Comparison of ENCODE assay signal across 8 cellular contexts in genomic region chr17:79992657-79993389, GRCh38. TPM values are rescaled to one million over a fixed set of nuclear protein-coding genes. Genes with fewer than 3 reads are reported as not detected.
DNase-seq lines count a peak whose midpoint lies in the region; TF ChIP-seq lines count a peak whose summit lies in the region.

No MANE protein-coding gene starts in this region.

- peak overlapping the region; percentile 86 for H3K4me3 Mint-ChIP-seq in activated naive CD4-positive, alpha-beta T cell treated with anti-CD3 and anti-CD28 coated beads for 36 hours
- peak overlapping the region; percentile 60 for H3K4me3 Mint-ChIP-seq in activated CD4-positive, alpha-beta memory T cell treated with anti-CD3 and anti-CD28 coated beads, Interleukin-2, amount 10 ng/mL, durations not matched to agents 7 days and 5 days
- peak overlapping the region; percentile 18 to 73 (median 73) for H3K4me3 Mint-ChIP-seq in immature natural killer cell

- H3K27me3 ChIP-seq in tibial nerve: no peaks in the 10 kb centered on the region

- TF ChIP-seq EP300 in tibial nerve (IDR thresholded peaks at IDR 0.05): no peak

- no peaks in the 10 kb centered on the region for H3K9me3 ChIP-seq in tibial nerve

- no peaks in the 10 kb centered on the region for H3K36me3 ChIP-seq in tibial nerve

- H3K4me1 Mint-ChIP-seq in activated naive CD4-positive, alpha-beta T cell treated with anti-CD3 and anti-CD28 coated beads for 36 hours (ENCODE audit: low read depth): peaks cover 54% of the 10 kb centered on the region
- peaks cover 42% of the 10 kb centered on the region for H3K4me1 Mint-ChIP-seq in activated CD4-positive, alpha-beta memory T cell treated with anti-CD3 and anti-CD28 coated beads, Interleukin-2, amount 10 ng/mL, durations not matched to agents 7 days and 5 days
- H3K4me1 Mint-ChIP-seq in immature natural killer cell: peaks cover 43 to 47% of the 10 kb centered on the region in 2 donors

- peaks cover 10% of the 10 kb centered on the region for H3K36me3 Mint-ChIP-seq in activated naive CD4-positive, alpha-beta T cell treated with anti-CD3 and anti-CD28 coated beads for 36 hours (ENCODE audit: low read depth)
- no peaks in the 10 kb centered on the region for H3K36me3 Mint-ChIP-seq in activated CD4-positive, alpha-beta memory T cell treated with anti-CD3 and anti-CD28 coated beads, Interleukin-2, amount 10 ng/mL, durations not matched to agents 7 days and 5 days (ENCODE audit: low read depth)
- H3K36me3 Mint-ChIP-seq in immature natural killer cell: no peaks in the 10 kb centered on the region

- peak overlapping the region; percentile 91 for H3K27ac Mint-ChIP-seq in activated naive CD4-positive, alpha-beta T cell treated with anti-CD3 and anti-CD28 coated beads for 36 hours
- H3K27ac Mint-ChIP-seq in activated CD4-positive, alpha-beta memory T cell treated with anti-CD3 and anti-CD28 coated beads, Interleukin-2, amount 10 ng/mL, durations not matched to agents 7 days and 5 days: peak overlapping the region; percentile 38
- H3K27ac Mint-ChIP-seq in immature natural killer cell: peak overlapping the region in 2 of 6 donors; percentile 36 to 68

- peak overlapping the region in 1 of 4 donors; percentile 46 for H3K4me3 ChIP-seq in tibial nerve

- H3K27me3 Mint-ChIP-seq in activated naive CD4-positive, alpha-beta T cell treated with anti-CD3 and anti-CD28 coated beads for 36 hours (ENCODE audit: low read depth): no peaks in the 10 kb centered on the region
- H3K27me3 Mint-ChIP-seq in activated CD4-positive, alpha-beta memory T cell treated with anti-CD3 and anti-CD28 coated beads, Interleukin-2, amount 10 ng/mL, durations not matched to agents 7 days and 5 days: peaks cover 11% of the 10 kb centered on the region
- H3K27me3 Mint-ChIP-seq in immature natural killer cell (ENCODE audit: low read depth in 3 of 3): peaks cover 11 to 22% (median 14%) of the 10 kb centered on the region in 3 donors

- TF ChIP-seq CTCF in tibial nerve (IDR thresholded peaks at IDR 0.05): no peak

- DNase-seq in activated naive CD4-positive, alpha-beta T cell treated with anti-CD3 and anti-CD28 coated beads for 36 hours: peak; percentile 25
- DNase-seq in activated naive CD4-positive, alpha-beta T cell (lab: John Stamatoyannopoulos, UW): no peak
- DNase-seq in activated CD4-positive, alpha-beta memory T cell treated with anti-CD3 and anti-CD28 coated beads, Interleukin-2, amount 10 ng/mL, durations not matched to agents 7 days and 5 days: no peak
- no peak for DNase-seq in immature natural killer cell
- DNase-seq in tibial nerve (ENCODE audit: low spot score in 2 of 2): no peak
- DNase-seq in NCI-H2171 (lab: John Stamatoyannopoulos, UW): no peak
- DNase-seq in GDM1 (lab: John Stamatoyannopoulos, UW): no peak
- DNase-seq in NCI-H146 treated with DMSO at 0.1 percent for 48 hours (lab: John Stamatoyannopoulos, UW; ENCODE audit: unreplicated experiment): no peak

- POLR2A ChIA-PET in activated CD4-positive, alpha-beta memory T cell treated with anti-CD3 and anti-CD28 coated beads, Interleukin-2, amount 10 ng/mL, durations not matched to agents 7 days and 5 days (lab: Charles Lee): no interaction called here

- no peaks in the 10 kb centered on the region for H3K9me3 Mint-ChIP-seq in activated naive CD4-positive, alpha-beta T cell treated with anti-CD3 and anti-CD28 coated beads for 36 hours
- H3K9me3 Mint-ChIP-seq in activated CD4-positive, alpha-beta memory T cell treated with anti-CD3 and anti-CD28 coated beads, Interleukin-2, amount 10 ng/mL, durations not matched to agents 7 days and 5 days: no peaks in the 10 kb centered on the region
- H3K9me3 Mint-ChIP-seq in immature natural killer cell: no peaks in the 10 kb centered on the region

- intact Hi-C loops in activated naive CD4-positive, alpha-beta T cell treated with anti-CD3 and anti-CD28 coated beads for 36 hours (cut with micrococcal nuclease): loop anchor here (1.0 to 10.0 kb wide), 5 partner anchors 62 to 1218 kb away; no protein-coding TSS in a partner anchor

- H3K27ac ChIP-seq in tibial nerve: peak overlapping the region in 3 of 4 donors; percentile 17 to 69 (median 26)

- no peak for TF ChIP-seq POLR2A in tibial nerve (IDR thresholded peaks at IDR 0.05)

- 68 to 75% methylated on average over 9 of the region's 9 CpGs for WGBS in tibial nerve, 2 donors

- peaks cover 3 to 55% (median 37%) of the 10 kb centered on the region in 4 donors for H3K4me1 ChIP-seq in tibial nerve

- CTCF ChIA-PET in activated naive CD4-positive, alpha-beta T cell treated with anti-CD3 and anti-CD28 coated beads for 36 hours (lab: Charles Lee): interaction anchor here (0.9 to 2.5 kb wide), 6 partner anchors 12 to 247 kb away, joined by 3 to 21 read pairs (median 8); partner anchors contain the start of gene GAA
- CTCF ChIA-PET in activated CD4-positive, alpha-beta memory T cell treated with anti-CD3 and anti-CD28 coated beads, Interleukin-2, amount 10 ng/mL, durations not matched to agents 7 days and 5 days (lab: Charles Lee): interaction anchor here (1.1 to 1.7 kb wide), 4 partner anchors 13 to 252 kb away, joined by 4 to 6 read pairs (median 4); partner anchors contain the start of gene CBX4

RNA-seq across cellular contexts. Expression of gene TBC1D16, which starts 42.8 kb away (rescaled TPM):
- 10 to 100 TPM; 17.0 to 19.0 TPM for total RNA-seq in activated naive CD4-positive, alpha-beta T cell treated with anti-CD3 and anti-CD28 coated beads for 36 hours
- under 1 TPM; 0.63 TPM for total RNA-seq in activated CD4-positive, alpha-beta memory T cell treated with anti-CD3 and anti-CD28 coated beads, Interleukin-2, amount 10 ng/mL, durations not matched to agents 7 days and 5 days
- under 1 TPM in 1 of 3 donors, not detected in 2; 0.27 TPM for polyA plus RNA-seq in immature natural killer cell
- total RNA-seq in tibial nerve: 10 to 100 TPM; 48.3 to 68.4 (median 58.1) TPM

RNA-seq across cellular contexts. Expression of gene CCDC40, which starts 43.6 kb away (rescaled TPM):
- under 1 TPM in 1 of 2 experiments, not detected in 1; 0.32 TPM for total RNA-seq in activated naive CD4-positive, alpha-beta T cell treated with anti-CD3 and anti-CD28 coated beads for 36 hours
- total RNA-seq in activated CD4-positive, alpha-beta memory T cell treated with anti-CD3 and anti-CD28 coated beads, Interleukin-2, amount 10 ng/mL, durations not matched to agents 7 days and 5 days: not detected
- not detected for polyA plus RNA-seq in immature natural killer cell
- 10 to 100 TPM in 3 of 4 donors, 1 to 10 TPM in 1; 7.1 to 13.8 (median 12.0) TPM for total RNA-seq in tibial nerve

Comparison
In these comparisons a context has a peak if more than half of its experiments do, and no peak if none do; other contexts are left out.
1. RNA of gene TBC1D16, which starts 42.8 kb away (total RNA-seq): 48.3 to 68.4 TPM in tibial nerve and 17.0 to 19.0 TPM in activated naive CD4-positive, alpha-beta T cell treated with anti-CD3 and anti-CD28 coated beads for 36 hours; 0.63 TPM in activated CD4-positive, alpha-beta memory T cell treated with anti-CD3 and anti-CD28 coated beads, Interleukin-2, amount 10 ng/mL, durations not matched to agents 7 days and 5 days; every median in the first group is over 10 times any median in the second.
2. RNA of gene CCDC40, which starts 43.6 kb away (total RNA-seq): 7.1 to 13.8 TPM in tibial nerve; 0.32 TPM in activated naive CD4-positive, alpha-beta T cell treated with anti-CD3 and anti-CD28 coated beads for 36 hours and not detected in activated CD4-positive, alpha-beta memory T cell treated with anti-CD3 and anti-CD28 coated beads, Interleukin-2, amount 10 ng/mL, durations not matched to agents 7 days and 5 days; every median in the first group is over 4 times any median in the second.
3. Peak in every context shown above with its lines, with median percentiles within 50 percentile points of each other: H3K4me3 Mint-ChIP-seq.